17 cellular contexts compared by ENCODE assay signal in genomic region chr5:59593608-59594007, GRCh38.
A peak's percentile ranks its signal among the peaks of the same experiment; 100 is the strongest.
DNase-seq lines count a peak whose midpoint lies in the region; ATAC-seq, FAIRE-seq and TF ChIP-seq lines count a peak whose summit lies in the region.
"Had no signal": no experiment of that assay in that cellular context is flagged by ENCODE, and none has a peak within 500 bp of the region (broad histone marks: within the 10 kb centered on the region; RNA-seq: fewer than 3 reads in every experiment).

No MANE protein-coding gene starts in this region.

- H3K27me3 Mint-ChIP-seq in neural crest cell (ENCODE audit: low read depth) (no peaks in the 10 kb centered on the region), CD14-positive monocyte (ENCODE audit: low read depth in 3 of 3) (no peaks in the 10 kb centered on the region)
- H3K27me3 Mint-ChIP-seq in CD4-positive, alpha-beta memory T cell = no peaks in the 10 kb centered on the region
- H3K27me3 Mint-ChIP-seq: IgD-negative memory B cell had no signal

- no peak for TF ChIP-seq POLR2A in A549 (IDR thresholded peaks at IDR 0.05; ENCODE audit: low read length)

- no peaks in the 10 kb centered on the region for H3K27me3 ChIP-seq in CD4-positive, alpha-beta memory T cell (ENCODE audit: insufficient read depth, low read length)

- peaks cover 71% of the 10 kb centered on the region for H3K4me1 ChIP-seq in A549
- peaks cover 10% of the 10 kb centered on the region; the same call in 1 of the 2 replicates for H3K4me1 ChIP-seq in HEK293 (ENCODE audit: control insufficient read depth, insufficient read depth, low read length)
- H3K4me1 ChIP-seq in CD4-positive, alpha-beta memory T cell (ENCODE audit: insufficient read depth, low read length) = no peaks in the 10 kb centered on the region

- no peaks in the 10 kb centered on the region for H3K36me3 ChIP-seq in HEK293 (ENCODE audit: control insufficient read depth in 2 of 2, insufficient read depth in 1 of 2, low read length in 2 of 2)
- H3K36me3 ChIP-seq in CD4-positive, alpha-beta memory T cell (ENCODE audit: insufficient read depth, low read length) = no peaks in the 10 kb centered on the region

- H3K27ac ChIP-seq in A549 (peak overlapping the region; percentile 87 to 89), HEK293 (ENCODE audit: extremely low read depth, low read depth, low read length) (no peak overlapping the region)
- no peak overlapping the region for H3K27ac ChIP-seq in CD4-positive, alpha-beta memory T cell (ENCODE audit: low read depth, low read length)
- H3K27ac ChIP-seq: PC-9 had no signal

- 9% methylated on average over 2 of the region's 2 CpGs for WGBS in A549 (ENCODE audit: missing lambda C conversion rate)

- TF ChIP-seq EP300 in A549 (IDR thresholded peaks at IDR 0.05) = no peak

- H3K36me3 Mint-ChIP-seq in neural crest cell (ENCODE audit: low read depth) = no peaks in the 10 kb centered on the region
- peaks cover 0 to 3% of the 10 kb centered on the region in 2 donors for H3K36me3 Mint-ChIP-seq in CD14-positive monocyte
- no peaks in the 10 kb centered on the region for H3K36me3 Mint-ChIP-seq in CD4-positive, alpha-beta memory T cell
- H3K36me3 Mint-ChIP-seq: CD8-positive, alpha-beta T cell; IgD-negative memory B cell had no signal

- ATAC-seq in A549 (peak in 1 of 2 experiments; percentile 44; a peak in 3 of 6 replicates), GM19397 (IDR thresholded peaks at IDR 0.05; ENCODE audit: unreplicated experiment) (no peak), GM18861 (IDR thresholded peaks at IDR 0.05; ENCODE audit: unreplicated experiment) (no peak)
- ATAC-seq: CD8-positive, alpha-beta T cell had no signal

- H3K27ac Mint-ChIP-seq in neural crest cell (ENCODE audit: unreplicated experiment) (peak overlapping the region; percentile 62), CD14-positive monocyte (no peak overlapping the region)
- no peak overlapping the region for H3K27ac Mint-ChIP-seq in CD4-positive, alpha-beta memory T cell
- H3K27ac Mint-ChIP-seq: CD8-positive, alpha-beta T cell had no signal

- TF ChIP-seq RAD21 in A549 (conservative IDR thresholded peaks at IDR 0.05 in 1 of 2, IDR thresholded peaks at IDR 0.05 in 1 of 2) = no peak

- intact Hi-C loops in CD14-positive monocyte (cut with micrococcal nuclease) = no loop called here
- intact Hi-C loops in CD4-positive, alpha-beta memory T cell (cut with micrococcal nuclease) = no loop called here

- DNase-seq in A549 (ENCODE audit: low read depth in 1 of 2, low spot score in 1 of 2) = peak in 1 of 2 experiments; percentile 57
- peak; percentile 25 for DNase-seq in choroid plexus epithelial cell (ENCODE audit: low read depth)
- DNase-seq in neural crest cell (ENCODE audit: low read depth, low spot score) = no peak
- no peak for DNase-seq in CD14-positive monocyte (ENCODE audit: low spot score)
- no peak for DNase-seq in CD4-positive, alpha-beta memory T cell
- DNase-seq: CD8-positive, alpha-beta T cell; HCEC 1CT; NCI-H1436; NCI-H2081; NCI-H2227 treated with DMSO at 0.1 percent for 48 hours; NCI-H526 treated with DMSO at 0.1 percent for 48 hours; NK-92 treated with Interleukin-12 subunit alpha and Interleukin-12 subunit beta, amount 100 ng/mL, for 24 hours; PC-9 had no signal

- H3K9me3 Mint-ChIP-seq in neural crest cell = no peaks in the 10 kb centered on the region
- H3K9me3 Mint-ChIP-seq in CD14-positive monocyte = no peaks in the 10 kb centered on the region
- peaks cover 0 to 2% (median 0%) of the 10 kb centered on the region in 8 donors for H3K9me3 Mint-ChIP-seq in CD4-positive, alpha-beta memory T cell
- H3K9me3 Mint-ChIP-seq: CD8-positive, alpha-beta T cell had no signal

- peak overlapping the region; percentile 11; the same call in 1 of the 3 replicates for H3K4me3 ChIP-seq in A549
- no peak overlapping the region for H3K4me3 ChIP-seq in HEK293 (ENCODE audit: low read depth, low read length)
- no peak overlapping the region for H3K4me3 ChIP-seq in choroid plexus epithelial cell (ENCODE audit: low read depth, low read length)
- H3K4me3 ChIP-seq in CD4-positive, alpha-beta memory T cell (ENCODE audit: low read length in 2 of 2) = no peak overlapping the region
- H3K4me3 ChIP-seq: PC-9 had no signal

- TF ChIP-seq CTCF in A549 (IDR thresholded peaks at IDR 0.05) (no peak), HEK293 (tag by site-specific recombination; IDR thresholded peaks at IDR 0.05) (no peak), choroid plexus epithelial cell (conservative IDR thresholded peaks at IDR 0.05; ENCODE audit: low read depth, low read length) (no peak), neural crest cell (conservative IDR thresholded peaks at IDR 0.05) (no peak), CD14-positive monocyte (IDR thresholded peaks at IDR 0.05) (no peak)

- FAIRE-seq in A549 (lab: Jason Lieb, UNC) = peak; percentile 59

- peak overlapping the region; percentile 86 for H3K4me2 ChIP-seq in A549
- H3K4me2 ChIP-seq: PC-9 had no signal

- CTCF ChIA-PET in A549 (lab: Yijun Ruan, JAX) = interaction anchor here (0.8 to 1.7 kb wide), 6 partner anchors 15 to 80 kb away, joined by 3 to 5 read pairs (median 4); no protein-coding TSS in a partner anchor
- CTCF ChIA-PET in HEK293 (lab: Yijun Ruan, JAX) = interaction anchor here (0.6 to 0.7 kb wide), 4 partner anchors 158 to 645 kb away, joined by 3 to 5 read pairs (median 4); no protein-coding TSS in a partner anchor
- CTCF ChIA-PET in CD4-positive, alpha-beta memory T cell (lab: Charles Lee; ENCODE audit: partially characterized antibody) = no interaction called here

- H3K4me1 Mint-ChIP-seq in neural crest cell (peaks cover 19% of the 10 kb centered on the region), CD14-positive monocyte (peaks cover 17% of the 10 kb centered on the region)
- no peaks in the 10 kb centered on the region for H3K4me1 Mint-ChIP-seq in CD4-positive, alpha-beta memory T cell

- H3K4me3 Mint-ChIP-seq in neural crest cell (no peak overlapping the region), CD14-positive monocyte (no peak overlapping the region)
- no peak overlapping the region for H3K4me3 Mint-ChIP-seq in CD4-positive, alpha-beta memory T cell
- H3K4me3 Mint-ChIP-seq: CD8-positive, alpha-beta T cell had no signal

- POLR2A ChIA-PET in A549 (lab: Yijun Ruan, JAX) = no interaction called here
- POLR2A ChIA-PET in HEK293 (lab: Yijun Ruan, JAX) = interaction anchor here (0.7 kb wide), 1 partner anchor 14 kb away, joined by 4 read pairs; no protein-coding TSS in a partner anchor
- POLR2A ChIA-PET in CD4-positive, alpha-beta memory T cell (lab: Charles Lee; ENCODE audit: partially characterized antibody) = no interaction called here

- 0 out of 3 replicates have a peak, but pooled peaks cover 10% of the 10 kb centered on the region for H3K9me3 ChIP-seq in A549
- no peaks in the 10 kb centered on the region for H3K9me3 ChIP-seq in HEK293 (ENCODE audit: control insufficient read depth, insufficient read depth, low read depth, low read length)
- H3K9me3 ChIP-seq in CD4-positive, alpha-beta memory T cell (ENCODE audit: control insufficient read depth in 1 of 2, low read length in 2 of 2) = no peaks in the 10 kb centered on the region

TF ChIP-seq in A549, 52 proteins besides CTCF, POLR2A, EP300 and RAD21 (continues in another document):
- no peak for TF ChIP-seq TP53 (CRISPR knock-in tag; IDR thresholded peaks at IDR 0.05)
- no peak for TF ChIP-seq MYC (IDR thresholded peaks at IDR 0.05; ENCODE audit: borderline replicate concordance, low read length)
- TF ChIP-seq RARB (CRISPR knock-in tag; IDR thresholded peaks at IDR 0.05) = no peak
- TF ChIP-seq SMC3 (IDR thresholded peaks at IDR 0.05) = no peak
- no peak for TF ChIP-seq KDM5A (IDR thresholded peaks at IDR 0.05)
- TF ChIP-seq BCL3 (IDR thresholded peaks at IDR 0.05) = no peak

TF ChIP-seq in HEK293, 187 proteins besides CTCF, POLR2A, EP300 and RAD21:
- TF ChIP-seq ZBTB6 (tag by site-specific recombination; IDR thresholded peaks at IDR 0.05) (no peak), PRDM6 (tag by site-specific recombination; IDR thresholded peaks at IDR 0.05) (peak; percentile 59), GLIS1 (tag by site-specific recombination; IDR thresholded peaks at IDR 0.05) (peak; percentile 71), SP7 (tag by site-specific recombination; IDR thresholded peaks at IDR 0.05) (no peak)

Comparison
In these comparisons a context has a peak if more than half of its experiments do, and no peak if none do; other contexts are left out.
1. H3K27ac ChIP-seq: peak in A549 (2 of 2); none in HEK293 (single experiment) and CD4-positive, alpha-beta memory T cell (single experiment).